8 cellular contexts compared by ENCODE assay signal in the genomic region with DNA sequence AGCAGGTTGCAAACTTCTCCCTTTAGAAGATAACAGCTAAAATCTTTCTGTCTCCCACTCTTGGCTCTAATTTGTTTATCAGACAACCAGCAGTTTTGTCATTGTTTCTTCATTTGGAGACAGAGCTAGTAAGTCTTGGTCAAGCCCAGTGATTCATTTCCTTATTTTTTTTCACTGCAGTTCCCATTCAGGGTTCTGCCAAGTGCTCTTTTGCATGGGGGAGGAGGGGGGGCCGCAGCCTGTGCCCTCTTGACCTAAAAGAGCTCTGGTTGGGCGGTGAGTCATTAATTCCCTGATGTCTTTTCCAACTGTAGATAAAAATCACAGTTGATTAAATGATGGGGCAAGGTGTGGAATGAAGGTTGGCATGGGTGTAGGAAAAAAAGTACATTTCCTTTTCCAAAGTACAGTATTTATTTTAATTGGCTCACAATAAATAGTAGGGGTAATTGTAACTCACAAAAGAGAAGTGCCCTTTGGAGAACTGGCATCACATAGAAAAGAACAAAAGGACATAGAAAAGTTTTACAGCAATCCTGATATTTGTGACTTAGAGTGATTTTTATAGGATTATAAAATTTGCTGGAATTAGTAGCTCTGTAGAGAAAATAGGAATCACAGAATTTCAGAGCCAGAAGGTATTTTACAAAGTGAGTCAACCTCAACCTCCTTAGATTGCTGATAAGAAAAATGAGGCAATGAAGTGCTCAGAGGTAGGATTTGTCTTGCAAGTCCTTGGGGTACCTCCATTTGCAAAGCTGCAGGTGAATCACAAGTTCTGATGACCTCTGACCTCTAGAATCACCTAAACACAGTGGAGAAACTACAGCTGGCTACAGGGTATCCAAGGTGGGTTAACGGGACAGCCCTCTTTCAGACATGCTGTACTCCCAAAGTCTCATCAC.
DNase-seq lines count a peak whose midpoint lies in the region; TF ChIP-seq lines count a peak whose summit lies in the region.

No MANE protein-coding gene starts in this region.

- no peaks in the 10 kb centered on the region for H3K27me3 ChIP-seq in parathyroid adenoma (ENCODE audit: control insufficient read depth, insufficient read depth, low read length)
- H3K27me3 ChIP-seq in WERI-Rb-1 (ENCODE audit: insufficient read depth, low read depth, severe bottlenecking) = no peaks in the 10 kb centered on the region

- no peak overlapping the region for H3K4me2 ChIP-seq in parathyroid adenoma (ENCODE audit: low read length)

- H3K4me3 ChIP-seq in parathyroid adenoma (ENCODE audit: low read depth, low read length) = no peak overlapping the region
- H3K4me3 ChIP-seq in WERI-Rb-1 (ENCODE audit: low read depth, low read length) = no peak overlapping the region

- H3K9ac ChIP-seq in parathyroid adenoma = no peak overlapping the region

- H2AFZ ChIP-seq in parathyroid adenoma = peak overlapping the region; percentile 8

- no peak overlapping the region for H3K27ac ChIP-seq in parathyroid adenoma
- H3K27ac ChIP-seq in WERI-Rb-1 = no peak overlapping the region

- H3K36me3 ChIP-seq in parathyroid adenoma (ENCODE audit: control insufficient read depth, insufficient read depth, low read length) (no peaks in the 10 kb centered on the region), WERI-Rb-1 (no peaks in the 10 kb centered on the region)

- TF ChIP-seq CTCF in parathyroid adenoma (IDR thresholded peaks at IDR 0.05) (no peak), WERI-Rb-1 (IDR thresholded peaks at IDR 0.05; ENCODE audit: low read depth, low read length) (no peak)

- peaks cover 4% of the 10 kb centered on the region for H3K4me1 ChIP-seq in parathyroid adenoma

- H3K9me3 ChIP-seq in parathyroid adenoma (ENCODE audit: control insufficient read depth, low read length) = no peaks in the 10 kb centered on the region
- H3K9me3 ChIP-seq in WERI-Rb-1 (ENCODE audit: severe bottlenecking) = no peaks in the 10 kb centered on the region

- H3K79me2 ChIP-seq in parathyroid adenoma = no peaks in the 10 kb centered on the region

- DNase-seq in NCI-H82 (lab: John Stamatoyannopoulos, UW) = peak; percentile 14
- DNase-seq in NCI-H82 treated with DMSO at 0.1 percent for 48 hours (lab: John Stamatoyannopoulos, UW; ENCODE audit: unreplicated experiment) = no peak
- peak; percentile 76 for DNase-seq in SIG-M5 treated with dmso at 0.1 percent for 504 hours (lab: John Stamatoyannopoulos, UW; ENCODE audit: unreplicated experiment)
- peak; percentile 93 for DNase-seq in fibroblast of peridontal ligament (ENCODE audit: extremely low read depth)
- DNase-seq in activated CD8-positive, alpha-beta memory T cell treated with anti-CD3 and anti-CD28 coated beads, Interleukin-2, amount 50 U/mL, for 48 hours = no peak
- no peak for DNase-seq in WERI-Rb-1
- no peak for DNase-seq in stimulated activated CD4-positive, alpha-beta T cell treated with anti-CD3 and anti-CD28 coated beads, Interleukin-4, amount 100 ng/mL, for 1 hour

Comparison
In these comparisons a context has a peak if more than half of its experiments do, and no peak if none do; other contexts are left out.
1. DNase-seq: peak in NCI-H82 (single experiment), SIG-M5 treated with dmso at 0.1 percent for 504 hours (single experiment) and fibroblast of peridontal ligament (single experiment); none in NCI-H82 treated with DMSO at 0.1 percent for 48 hours (single experiment), activated CD8-positive, alpha-beta memory T cell treated with anti-CD3 and anti-CD28 coated beads, Interleukin-2, amount 50 U/mL, for 48 hours (single experiment), WERI-Rb-1 (single experiment) and stimulated activated CD4-positive, alpha-beta T cell treated with anti-CD3 and anti-CD28 coated beads, Interleukin-4, amount 100 ng/mL, for 1 hour (single experiment).